In the genomic region with DNA sequence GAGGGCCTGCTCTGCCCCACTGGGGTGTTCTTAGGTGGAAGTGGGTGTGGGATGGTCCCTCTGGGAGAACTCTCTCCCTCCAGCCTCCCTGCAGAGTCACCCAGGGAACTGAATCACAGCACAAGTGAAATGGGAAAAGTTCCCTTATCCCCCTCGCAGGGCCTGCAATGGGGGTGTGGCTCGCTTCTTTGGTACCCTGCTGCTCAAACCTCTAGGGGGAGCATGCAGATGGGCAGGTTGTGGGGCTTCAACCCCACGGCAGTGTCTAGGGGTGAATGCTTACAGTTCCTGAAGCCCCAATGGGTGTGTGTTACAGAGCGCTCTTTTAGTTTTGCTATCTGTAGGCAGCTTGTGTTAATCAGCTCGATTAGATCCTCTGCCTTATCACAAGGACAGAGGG, we compare ENCODE assay signal across 19 cellular contexts. TPM values are rescaled to one million over a fixed set of nuclear protein-coding genes. Genes with fewer than 3 reads are reported as not detected.
DNase-seq lines count a peak whose midpoint lies in the region; ATAC-seq and TF ChIP-seq lines count a peak whose summit lies in the region.
"Had no signal": no experiment of that assay in that cellular context is flagged by ENCODE, and none has a peak within 500 bp of the region (broad histone marks: within the 10 kb centered on the region; RNA-seq: fewer than 3 reads in every experiment).

No MANE protein-coding gene starts in this region.

- peaks cover 7% of the 10 kb centered on the region for H3K4me1 ChIP-seq in DOHH2 (ENCODE audit: control insufficient read depth, low read length)
- H3K4me1 ChIP-seq in H9 (ENCODE audit: insufficient read depth, low read length) = no peaks in the 10 kb centered on the region
- no peaks in the 10 kb centered on the region for H3K4me1 ChIP-seq in neural progenitor cell
- H3K4me1 ChIP-seq in body of pancreas = no peaks in the 10 kb centered on the region
- H3K4me1 ChIP-seq: BE2C had no signal

- H3K9me2 ChIP-seq in DOHH2 (replicated peaks; ENCODE audit: control insufficient read depth, low read length) = no peaks in the 10 kb centered on the region

- H3K4me3 ChIP-seq in DOHH2 (ENCODE audit: low read length) (no peak overlapping the region), neural progenitor cell (no peak overlapping the region), body of pancreas (no peak overlapping the region)
- H3K4me3 ChIP-seq: A549, SK-N-MC had no signal

- H3K27me3 ChIP-seq in DOHH2 (ENCODE audit: control insufficient read depth, low read length) (no peaks in the 10 kb centered on the region), H9 (ENCODE audit: insufficient read depth, low read length) (no peaks in the 10 kb centered on the region), neural progenitor cell (no peaks in the 10 kb centered on the region), body of pancreas (no peaks in the 10 kb centered on the region)
- H3K27me3 ChIP-seq: BE2C had no signal

- TF ChIP-seq POLR2A in body of pancreas (IDR thresholded peaks at IDR 0.05) = no peak

- H2BK15ac ChIP-seq in H9 (ENCODE audit: low read depth, low read length) = no peak overlapping the region

- H3T11ph ChIP-seq in H9 (ENCODE audit: low read length) = no peak overlapping the region

- H3K36me3 ChIP-seq in DOHH2 (ENCODE audit: control insufficient read depth, low read length) (no peaks in the 10 kb centered on the region), neural progenitor cell (no peaks in the 10 kb centered on the region), body of pancreas (replicated peaks in 1 of 2; ENCODE audit: insufficient read depth in 1 of 2, low read depth in 2 of 2) (no peaks in the 10 kb centered on the region)
- H3K36me3 ChIP-seq: BE2C had no signal

- H3K9me3 ChIP-seq in DOHH2 (ENCODE audit: control insufficient read depth, insufficient read depth, low read length) = peaks cover 20% of the 10 kb centered on the region; the same call in 1 of the 2 replicates
- H3K9me3 ChIP-seq in H9 (ENCODE audit: control insufficient read depth, low read depth, low read length) = no peaks in the 10 kb centered on the region
- H3K9me3 ChIP-seq in neural progenitor cell (ENCODE audit: low read depth) = no peaks in the 10 kb centered on the region
- no peaks in the 10 kb centered on the region for H3K9me3 ChIP-seq in body of pancreas
- H3K9me3 ChIP-seq: A549, BE2C had no signal

- H3K4me1 Mint-ChIP-seq in H9 = peaks cover 3 to 11% of the 10 kb centered on the region in 2 experiments
- no peaks in the 10 kb centered on the region for H3K4me1 Mint-ChIP-seq in WTC11
- peaks cover 5% of the 10 kb centered on the region for H3K4me1 Mint-ChIP-seq in neural progenitor cell
- no peaks in the 10 kb centered on the region for H3K4me1 Mint-ChIP-seq in type B pancreatic cell (ENCODE audit: unreplicated experiment)

- no peak overlapping the region for H4K8ac ChIP-seq in H9 (replicated peaks; ENCODE audit: insufficient read length, low read depth, low read length)

- no peak overlapping the region for H2BK5ac ChIP-seq in H9 (ENCODE audit: insufficient read length, low read length)

- no peak overlapping the region for H3K27ac ChIP-seq in DOHH2 (ENCODE audit: low read depth, low read length)
- no peak overlapping the region for H3K27ac ChIP-seq in H9 (ENCODE audit: insufficient read length, low read depth, low read length)
- H3K27ac ChIP-seq in neural progenitor cell = no peak overlapping the region
- H3K27ac ChIP-seq in body of pancreas = no peak overlapping the region
- H3K27ac ChIP-seq: A549, SK-N-MC had no signal

- POLR2A ChIA-PET in WTC11 (lab: Charles Lee) = no interaction called here

- H3K79me2 ChIP-seq in DOHH2 (ENCODE audit: control insufficient read depth, low read length) = no peaks in the 10 kb centered on the region
- no peaks in the 10 kb centered on the region for H3K79me2 ChIP-seq in H9 (ENCODE audit: insufficient read depth, low read length)
- no peaks in the 10 kb centered on the region for H3K79me2 ChIP-seq in neural progenitor cell (ENCODE audit: low read depth)

- no peak overlapping the region for H2AK5ac ChIP-seq in H9 (ENCODE audit: insufficient read length, low read length)

- H3K79me1 ChIP-seq in H9 (ENCODE audit: insufficient read depth, low read depth, low read length, poor library complexity, severe bottlenecking) = no peaks in the 10 kb centered on the region

- H2BK20ac ChIP-seq in H9 (ENCODE audit: low read depth, low read length, poor library complexity, severe bottlenecking) = no peak overlapping the region

- H3K36me3 Mint-ChIP-seq in H9 (ENCODE audit: insufficient read depth in 1 of 3, low read depth in 3 of 3) (no peaks in the 10 kb centered on the region), WTC11 (no peaks in the 10 kb centered on the region), neural progenitor cell (no peaks in the 10 kb centered on the region), type B pancreatic cell (no peaks in the 10 kb centered on the region)

- no CpG with 5 or more reads among the region's 5 CpGs for WGBS in H9 (ENCODE audit: extremely low coverage, insufficient read length, low lambda C conversion rate)
- 53 to 76% methylated on average over 3 to 5 of the region's 5 CpGs for WGBS in body of pancreas, 2 donors

- H3K4me3 Mint-ChIP-seq in H9 = no peak overlapping the region
- no peak overlapping the region for H3K4me3 Mint-ChIP-seq in WTC11
- no peak overlapping the region for H3K4me3 Mint-ChIP-seq in neural progenitor cell
- no peak overlapping the region for H3K4me3 Mint-ChIP-seq in type B pancreatic cell

- H3K27ac Mint-ChIP-seq in H9 = no peak overlapping the region
- H3K27ac Mint-ChIP-seq in WTC11 = no peak overlapping the region
- no peak overlapping the region for H3K27ac Mint-ChIP-seq in neural progenitor cell
- no peak overlapping the region for H3K27ac Mint-ChIP-seq in type B pancreatic cell

- H3K23me2 ChIP-seq in H9 (ENCODE audit: insufficient read length, low read depth, low read length, poor library complexity, severe bottlenecking) = no peaks in the 10 kb centered on the region

- H3K9ac ChIP-seq in H9 (ENCODE audit: extremely low read depth, insufficient read length, low read length) = no peak overlapping the region
- no peak overlapping the region for H3K9ac ChIP-seq in neural progenitor cell

- H3K27me3 Mint-ChIP-seq in H9 (ENCODE audit: low read depth) (no peaks in the 10 kb centered on the region; the same call in none of the 2 replicates), WTC11 (ENCODE audit: low read depth) (no peaks in the 10 kb centered on the region; the same call in 1 of the 2 replicates), neural progenitor cell (ENCODE audit: insufficient read depth, low read depth) (peaks cover 3% of the 10 kb centered on the region), type B pancreatic cell (peaks cover 3% of the 10 kb centered on the region)

- H4K20me1 ChIP-seq in DOHH2 (ENCODE audit: control insufficient read depth, insufficient read depth, low read depth, low read length) (no peaks in the 10 kb centered on the region), H9 (ENCODE audit: control insufficient read depth, insufficient read depth, insufficient read length) (no peaks in the 10 kb centered on the region), neural progenitor cell (ENCODE audit: low read depth) (no peaks in the 10 kb centered on the region)

- H4K5ac ChIP-seq in H9 (ENCODE audit: insufficient read length, low read depth, low read length) = no peak overlapping the region

- H4K91ac ChIP-seq in H9 (ENCODE audit: insufficient read length, low read depth, low read length) = no peak overlapping the region

- H2AFZ ChIP-seq in H9 (ENCODE audit: low read length) (no peak overlapping the region), neural progenitor cell (replicated peaks) (no peak overlapping the region)

- no peak overlapping the region for H3K56ac ChIP-seq in H9 (ENCODE audit: insufficient read length, low read depth, low read length)

- H2BK120ac ChIP-seq in H9 (ENCODE audit: low read depth, low read length, poor library complexity, severe bottlenecking) = no peak overlapping the region

- H3K23ac ChIP-seq in H9 (ENCODE audit: insufficient read length, low read depth, low read length) = no peak overlapping the region

- ATAC-seq in WTC11 = peak; percentile 36
- ATAC-seq in body of pancreas = no peak
- ATAC-seq in GM19452 (IDR thresholded peaks at IDR 0.05; ENCODE audit: unreplicated experiment) = no peak
- ATAC-seq: A549, PC-3 had no signal

- intact Hi-C loops in body of pancreas (cut with DNase I) = no loop called here

- no peak for DNase-seq in H9
- DNase-seq in WTC11 (ENCODE audit: low spot score) = peak; percentile 33
- no peak for DNase-seq in neural progenitor cell (ENCODE audit: low spot score)
- DNase-seq in body of pancreas = no peak
- no peak for DNase-seq in type B pancreatic cell (ENCODE audit: extremely low spot score, unreplicated experiment)
- no peak for DNase-seq in NCI-H526 (lab: John Stamatoyannopoulos, UW)
- DNase-seq: BE2C, DMS79, IMR-90, NCI-H1694 treated with DMSO at 0.1 percent for 48 hours, NCI-H2081 treated with DMSO at 0.1 percent for 48 hours, NCI-H2171 treated with DMSO at 0.1 percent for 48 hours, NCI-H524 treated with DMSO at 0.1 percent for 48 hours, PC-3, SHP77 had no signal

- H3K4ac ChIP-seq in H9 (ENCODE audit: low read depth, low read length) = no peak overlapping the region

- CTCF ChIA-PET in WTC11 (lab: Charles Lee) = interaction anchor here (1.0 to 1.3 kb wide), 3 partner anchors 9 to 113 kb away, joined by 3 to 4 read pairs (median 3); no protein-coding TSS in a partner anchor

- no peak overlapping the region for H3K4me2 ChIP-seq in DOHH2 (ENCODE audit: low read length)
- no peak overlapping the region for H3K4me2 ChIP-seq in H9 (ENCODE audit: insufficient read depth, insufficient read length, low read length)
- no peak overlapping the region for H3K4me2 ChIP-seq in neural progenitor cell
- H3K4me2 ChIP-seq: A549 had no signal

- H2BK12ac ChIP-seq in H9 (ENCODE audit: insufficient read length, low read depth, low read length) = no peak overlapping the region

- H3K9me3 Mint-ChIP-seq in H9 (no peaks in the 10 kb centered on the region), WTC11 (no peaks in the 10 kb centered on the region; the same call in 1 of the 2 replicates), neural progenitor cell (no peaks in the 10 kb centered on the region), type B pancreatic cell (peaks cover 13% of the 10 kb centered on the region)

- TF ChIP-seq CTCF in DOHH2 (IDR thresholded peaks at IDR 0.05; ENCODE audit: low read depth, low read length, poor library complexity, severe bottlenecking) (peak; percentile 16), H9 (conservative IDR thresholded peaks at IDR 0.05) (peak; percentile 52), WTC11 (IDR thresholded peaks at IDR 0.05) (no peak), neural progenitor cell (IDR thresholded peaks at IDR 0.05) (peak; percentile 30), body of pancreas (IDR thresholded peaks at IDR 0.05) (no peak), type B pancreatic cell (conservative IDR thresholded peaks at IDR 0.05) (no peak)

- H3K18ac ChIP-seq in H9 (ENCODE audit: insufficient read length, low read depth, low read length) = no peak overlapping the region

- H3K14ac ChIP-seq in H9 (ENCODE audit: insufficient read depth, low read length) = no peak overlapping the region

- H3F3A ChIP-seq in DOHH2 (ENCODE audit: control insufficient read depth, insufficient read depth) (no peaks in the 10 kb centered on the region), neural progenitor cell (ENCODE audit: low read depth) (no peaks in the 10 kb centered on the region)

RNA-seq across cellular contexts. Expression of a gene that starts 59.0 kb away (rescaled TPM):
- total RNA-seq in H9 (2021) = 2.5 TPM in 2 replicates
- total RNA-seq in WTC11 (2021) = 7.2 to 8.4 TPM (median 8.4 TPM) in 3 replicates
- total RNA-seq in neural progenitor cell (ENCODE audit: low replicate concordance) = not detected in 2 replicates
- 100 to 1,000 TPM in 1 of 2 donors, 10 to 100 TPM in 1; 47.2 to 148 TPM for total RNA-seq in body of pancreas
- total RNA-seq in type B pancreatic cell (ENCODE audit: low replicate concordance) = 27.2 and 30.0 TPM in 2 replicates

Comparison
In these comparisons a context has a peak if more than half of its experiments do, and no peak if none do; other contexts are left out.
1. CTCF ChIP-seq: peak in DOHH2 (single experiment), H9 (single experiment) and neural progenitor cell (single experiment); none in WTC11 (single experiment), body of pancreas (0 of 7) and type B pancreatic cell (single experiment).